In the genomic region with DNA sequence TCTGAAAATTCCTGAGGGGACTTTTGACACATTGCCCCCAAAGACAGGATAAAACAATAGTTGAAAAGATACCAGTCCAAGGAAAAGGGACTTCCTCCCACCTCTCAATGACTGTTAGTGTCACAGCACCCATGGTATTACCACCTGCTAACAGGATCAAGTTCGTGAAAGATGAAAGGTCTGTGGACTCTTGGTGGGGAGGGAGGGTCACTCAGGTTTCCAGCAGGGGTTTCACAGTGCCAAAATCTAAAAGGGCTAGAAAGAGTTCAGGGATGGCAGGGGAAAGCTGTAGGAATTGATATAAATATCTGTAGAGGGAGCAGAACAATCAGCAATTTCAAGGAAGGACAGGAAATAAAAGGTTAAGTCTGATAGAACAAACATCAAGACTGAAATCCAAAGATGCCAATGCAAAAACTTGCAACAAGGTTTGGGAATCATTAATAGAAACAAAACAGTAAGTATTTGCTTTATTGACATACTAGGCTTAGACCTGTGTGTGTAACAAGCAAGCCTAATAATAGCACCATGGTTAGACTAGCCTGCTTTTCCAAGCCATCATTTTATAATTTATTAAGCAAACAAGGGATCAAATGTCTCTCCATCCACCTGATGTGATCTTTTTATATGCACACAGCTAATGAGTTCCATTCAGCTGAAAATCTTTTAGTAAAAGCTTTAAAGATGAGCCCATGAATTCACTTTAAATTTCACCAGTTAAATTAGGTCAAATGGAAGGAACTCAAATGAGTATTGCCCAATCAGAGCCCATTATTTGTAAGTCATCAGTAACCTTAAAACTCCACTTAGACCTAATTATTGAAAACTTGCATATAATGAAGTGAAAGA, we compare ENCODE assay signal across 1 cellular context.
TF ChIP-seq lines count a peak whose summit lies in the region.

No MANE protein-coding gene starts in this region.

TF ChIP-seq in GM23338, 12 proteins besides CTCF, POLR2A, EP300 and RAD21:
- TF ChIP-seq, protein P1, sequence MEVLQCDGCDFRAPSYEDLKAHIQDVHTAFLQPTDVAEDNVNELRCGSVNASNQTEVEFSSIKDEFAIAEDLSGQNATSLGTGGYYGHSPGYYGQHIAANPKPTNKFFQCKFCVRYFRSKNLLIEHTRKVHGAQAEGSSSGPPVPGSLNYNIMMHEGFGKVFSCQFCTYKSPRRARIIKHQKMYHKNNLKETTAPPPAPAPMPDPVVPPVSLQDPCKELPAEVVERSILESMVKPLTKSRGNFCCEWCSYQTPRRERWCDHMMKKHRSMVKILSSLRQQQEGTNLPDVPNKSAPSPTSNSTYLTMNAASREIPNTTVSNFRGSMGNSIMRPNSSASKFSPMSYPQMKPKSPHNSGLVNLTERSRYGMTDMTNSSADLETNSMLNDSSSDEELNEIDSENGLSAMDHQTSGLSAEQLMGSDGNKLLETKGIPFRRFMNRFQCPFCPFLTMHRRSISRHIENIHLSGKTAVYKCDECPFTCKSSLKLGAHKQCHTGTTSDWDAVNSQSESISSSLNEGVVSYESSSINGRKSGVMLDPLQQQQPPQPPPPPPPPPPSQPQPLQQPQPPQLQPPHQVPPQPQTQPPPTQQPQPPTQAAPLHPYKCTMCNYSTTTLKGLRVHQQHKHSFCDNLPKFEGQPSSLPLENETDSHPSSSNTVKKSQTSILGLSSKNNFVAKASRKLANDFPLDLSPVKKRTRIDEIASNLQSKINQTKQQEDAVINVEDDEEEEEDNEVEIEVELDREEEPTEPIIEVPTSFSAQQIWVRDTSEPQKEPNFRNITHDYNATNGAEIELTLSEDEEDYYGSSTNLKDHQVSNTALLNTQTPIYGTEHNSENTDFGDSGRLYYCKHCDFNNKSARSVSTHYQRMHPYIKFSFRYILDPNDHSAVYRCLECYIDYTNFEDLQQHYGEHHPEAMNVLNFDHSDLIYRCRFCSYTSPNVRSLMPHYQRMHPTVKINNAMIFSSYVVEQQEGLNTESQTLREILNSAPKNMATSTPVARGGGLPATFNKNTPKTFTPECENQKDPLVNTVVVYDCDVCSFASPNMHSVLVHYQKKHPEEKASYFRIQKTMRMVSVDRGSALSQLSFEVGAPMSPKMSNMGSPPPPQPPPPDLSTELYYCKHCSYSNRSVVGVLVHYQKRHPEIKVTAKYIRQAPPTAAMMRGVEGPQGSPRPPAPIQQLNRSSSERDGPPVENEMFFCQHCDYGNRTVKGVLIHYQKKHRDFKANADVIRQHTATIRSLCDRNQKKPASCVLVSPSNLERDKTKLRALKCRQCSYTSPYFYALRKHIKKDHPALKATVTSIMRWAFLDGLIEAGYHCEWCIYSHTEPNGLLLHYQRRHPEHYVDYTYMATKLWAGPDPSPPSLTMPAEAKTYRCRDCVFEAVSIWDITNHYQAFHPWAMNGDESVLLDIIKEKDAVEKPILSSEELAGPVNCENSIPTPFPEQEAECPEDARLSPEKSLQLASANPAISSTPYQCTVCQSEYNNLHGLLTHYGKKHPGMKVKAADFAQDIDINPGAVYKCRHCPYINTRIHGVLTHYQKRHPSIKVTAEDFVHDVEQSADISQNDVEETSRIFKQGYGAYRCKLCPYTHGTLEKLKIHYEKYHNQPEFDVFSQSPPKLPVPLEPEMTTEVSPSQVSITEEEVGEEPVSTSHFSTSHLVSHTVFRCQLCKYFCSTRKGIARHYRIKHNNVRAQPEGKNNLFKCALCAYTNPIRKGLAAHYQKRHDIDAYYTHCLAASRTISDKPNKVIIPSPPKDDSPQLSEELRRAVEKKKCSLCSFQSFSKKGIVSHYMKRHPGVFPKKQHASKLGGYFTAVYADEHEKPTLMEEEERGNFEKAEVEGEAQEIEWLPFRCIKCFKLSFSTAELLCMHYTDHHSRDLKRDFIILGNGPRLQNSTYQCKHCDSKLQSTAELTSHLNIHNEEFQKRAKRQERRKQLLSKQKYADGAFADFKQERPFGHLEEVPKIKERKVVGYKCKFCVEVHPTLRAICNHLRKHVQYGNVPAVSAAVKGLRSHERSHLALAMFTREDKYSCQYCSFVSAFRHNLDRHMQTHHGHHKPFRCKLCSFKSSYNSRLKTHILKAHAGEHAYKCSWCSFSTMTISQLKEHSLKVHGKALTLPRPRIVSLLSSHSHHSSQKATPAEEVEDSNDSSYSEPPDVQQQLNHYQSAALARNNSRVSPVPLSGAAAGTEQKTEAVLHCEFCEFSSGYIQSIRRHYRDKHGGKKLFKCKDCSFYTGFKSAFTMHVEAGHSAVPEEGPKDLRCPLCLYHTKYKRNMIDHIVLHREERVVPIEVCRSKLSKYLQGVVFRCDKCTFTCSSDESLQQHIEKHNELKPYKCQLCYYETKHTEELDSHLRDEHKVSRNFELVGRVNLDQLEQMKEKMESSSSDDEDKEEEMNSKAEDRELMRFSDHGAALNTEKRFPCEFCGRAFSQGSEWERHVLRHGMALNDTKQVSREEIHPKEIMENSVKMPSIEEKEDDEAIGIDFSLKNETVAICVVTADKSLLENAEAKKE (CRISPR knock-in tag; IDR thresholded peaks at IDR 0.05) = no peak
- no peak for TF ChIP-seq NANOG (IDR thresholded peaks at IDR 0.05; ENCODE audit: borderline replicate concordance)
- TF ChIP-seq EZH2phosphoT487 (IDR thresholded peaks at IDR 0.05; ENCODE audit: unreplicated experiment) = no peak
- TF ChIP-seq POLR2AphosphoS5 (IDR thresholded peaks at IDR 0.05; ENCODE audit: low read depth) = no peak
- no peak for TF ChIP-seq ZNF114 (CRISPR knock-in tag; IDR thresholded peaks at IDR 0.05)
